9 cellular contexts compared by ENCODE assay signal in genomic region chr10:28991326-28991725, GRCh38.
DNase-seq lines count a peak whose midpoint lies in the region; ATAC-seq and TF ChIP-seq lines count a peak whose summit lies in the region.
"Had no signal": no experiment of that assay in that cellular context is flagged by ENCODE, and none has a peak within 500 bp of the region (broad histone marks: within the 10 kb centered on the region; RNA-seq: fewer than 3 reads in every experiment).

No MANE protein-coding gene starts in this region.

- DNase-seq in BJ (ENCODE audit: low read depth) (peak; percentile 60), M059J (ENCODE audit: low read depth) (peak; percentile 75), dedifferentiated amniotic fluid mesenchymal stem cell (ENCODE audit: extremely low spot score) (peak; percentile 81), left kidney (ENCODE audit: low read depth, low spot score) (peak; percentile 40), G401 (ENCODE audit: low spot score) (no peak), NOMO-1 (lab: John Stamatoyannopoulos, UW; ENCODE audit: unreplicated experiment in 2 of 2) (no peak)
- no peak for DNase-seq in central memory CD4-positive, alpha-beta T cell
- DNase-seq: activated naive CD4-positive, alpha-beta T cell had no signal

- POLR2A ChIA-PET in BJ (lab: Charles Lee) = interaction anchor here (0.6 kb wide), 1 partner anchor 45 kb away, joined by 3 read pairs; no protein-coding TSS in a partner anchor

- CTCF ChIA-PET in BJ (lab: Yijun Ruan, JAX) = interaction anchor here (0.6 to 4.1 kb wide), 33 partner anchors 10 to 381 kb away, joined by 3 to 25 read pairs (median 4); partner anchors contain the start of gene BAMBI

- H3K4me3 ChIP-seq in BJ (ENCODE audit: low read depth, low read length) = no peak overlapping the region

- in situ Hi-C loops in G401 (cut with HindIII; ENCODE audit: low sequenced_read_pairs) = no loop called here

- no peak for TF ChIP-seq CTCF in BJ (IDR thresholded peaks at IDR 0.05; ENCODE audit: insufficient read depth, low read depth, low read length)

- no peaks in the 10 kb centered on the region for H3K27me3 ChIP-seq in BJ (ENCODE audit: control insufficient read depth, insufficient read depth, low read length)

- ATAC-seq in HG03159 (IDR thresholded peaks at IDR 0.05; ENCODE audit: unreplicated experiment) = no peak

- H3K36me3 ChIP-seq in BJ (ENCODE audit: control insufficient read depth, insufficient read depth, low read length) = no peaks in the 10 kb centered on the region

Comparison
In these comparisons a context has a peak if more than half of its experiments do, and no peak if none do; other contexts are left out.
1. DNase-seq: peak in BJ (single experiment), M059J (single experiment), dedifferentiated amniotic fluid mesenchymal stem cell (single experiment) and left kidney (single experiment); none in central memory CD4-positive, alpha-beta T cell (single experiment), G401 (single experiment) and NOMO-1 (0 of 2).